In genomic region chr1:152141971-152142584, GRCh38 we compare ENCODE assay signal across 8 cellular contexts. TPM values are rescaled to one million over a fixed set of nuclear protein-coding genes. Genes with fewer than 3 reads are reported as not detected.
DNase-seq lines count a peak whose midpoint lies in the region; ATAC-seq and TF ChIP-seq lines count a peak whose summit lies in the region.

No MANE protein-coding gene starts in this region.

- BruUV-seq in Caco-2 (replicated peaks; lab: Mats Ljungman, UMichigan) = no TSS peak

- POLR2A ChIA-PET in Caco-2 (lab: Charles Lee) = no interaction called here

- H3K9me3 Mint-ChIP-seq in Caco-2 (ENCODE audit: unreplicated experiment) = peaks cover 17% of the 10 kb centered on the region

- intact Hi-C loops in Caco-2 (cut with micrococcal nuclease; ENCODE audit: unreplicated experiment) = loop anchor here (1.0 to 5.0 kb wide), 5 partner anchors 21 to 316 kb away; no protein-coding TSS in a partner anchor

- H3K4me3 Mint-ChIP-seq in Caco-2 (ENCODE audit: unreplicated experiment) = no peak overlapping the region

- H3K4me1 Mint-ChIP-seq in Caco-2 (ENCODE audit: low read depth, unreplicated experiment) = no peaks in the 10 kb centered on the region

- ATAC-seq in GM18858 (IDR thresholded peaks at IDR 0.05; ENCODE audit: unreplicated experiment) = no peak
- no peak for ATAC-seq in HG02678 (IDR thresholded peaks at IDR 0.05; ENCODE audit: unreplicated experiment)

- H3K27ac Mint-ChIP-seq in Caco-2 (ENCODE audit: unreplicated experiment) = no peak overlapping the region

- TF ChIP-seq CTCF in Caco-2 (IDR thresholded peaks at IDR 0.05; ENCODE audit: insufficient read depth in 1 of 2, low read depth in 1 of 2, low read length in 1 of 2, severe bottlenecking in 1 of 2, unreplicated experiment in 1 of 2) (peak; percentile 81 to 89), epithelial cell of esophagus (IDR thresholded peaks at IDR 0.05; ENCODE audit: insufficient read depth, low read depth, low read length, missing control alignments) (peak; percentile 97)

- DNase-seq in Caco-2 (peak; percentile 61 to 70), H4 (ENCODE audit: low spot score) (peak; percentile 62), OCI-M1 (lab: John Stamatoyannopoulos, UW) (peak; percentile 82), epithelial cell of esophagus (ENCODE audit: low read depth) (peak; percentile 85), mucosa of gallbladder (ENCODE audit: low spot score) (peak; percentile 75), DMS79 treated with DMSO at 0.1 percent for 48 hours (lab: John Stamatoyannopoulos, UW) (no peak)

- H3K4me3 ChIP-seq in Caco-2 (ENCODE audit: low read depth, low read length) = no peak overlapping the region
- no peak overlapping the region for H3K4me3 ChIP-seq in epithelial cell of esophagus (ENCODE audit: low read length)

- no peaks in the 10 kb centered on the region for H3K9me3 ChIP-seq in Caco-2

- no peaks in the 10 kb centered on the region for H3K4me1 ChIP-seq in Caco-2

- no peaks in the 10 kb centered on the region for H3K36me3 Mint-ChIP-seq in Caco-2 (ENCODE audit: insufficient read depth, unreplicated experiment)

- no peaks in the 10 kb centered on the region for H3K27me3 ChIP-seq in Caco-2 (replicated peaks; ENCODE audit: control insufficient read depth, insufficient read depth, low read length)

- CTCF ChIA-PET in Caco-2 (lab: Charles Lee) = interaction anchor here (0.7 to 1.7 kb wide), 4 partner anchors 41 to 316 kb away, joined by 5 to 15 read pairs (median 10); no protein-coding TSS in a partner anchor

- peaks cover 5% of the 10 kb centered on the region for H3K27me3 Mint-ChIP-seq in Caco-2 (ENCODE audit: insufficient read depth, unreplicated experiment)

- H3K36me3 ChIP-seq in Caco-2 (ENCODE audit: control insufficient read depth, insufficient read depth, low read length) = no peaks in the 10 kb centered on the region

RNA-seq across cellular contexts. Expression of gene RPTN, which starts 16.9 kb away (rescaled TPM):
- total RNA-seq in Caco-2 (2022) (not detected in 2 replicates), mucosa of gallbladder (not detected)
- total RNA-seq in H4 (2014; rRNA removed; shearing (Covaris generic)) = not detected in 2 replicates

RNA-seq across cellular contexts. Expression of gene TCHH, which starts 26.8 kb away (rescaled TPM):
- total RNA-seq in Caco-2 (2022) (0.39 and 0.54 TPM in 2 replicates), mucosa of gallbladder (0.09 TPM)
- not detected in 2 replicates for total RNA-seq in H4 (2014; rRNA removed; shearing (Covaris generic))

RNA-seq across cellular contexts. Expression of gene TCHHL1, which starts 53.2 kb away (rescaled TPM):
- not detected in 2 replicates for total RNA-seq in Caco-2 (2022)
- not detected in 2 replicates for total RNA-seq in H4 (2014; rRNA removed; shearing (Covaris generic))
- total RNA-seq in mucosa of gallbladder = not detected
